35 cellular contexts compared by ENCODE assay signal in genomic region chr11:1425006-1425405, GRCh38. TPM values are rescaled to one million over a fixed set of nuclear protein-coding genes. Genes with fewer than 3 reads are reported as not detected.
DNase-seq lines count a peak whose midpoint lies in the region; ATAC-seq, FAIRE-seq and TF ChIP-seq lines count a peak whose summit lies in the region.
"Had no signal": no experiment of that assay in that cellular context is flagged by ENCODE, and none has a peak within 500 bp of the region (broad histone marks: within the 10 kb centered on the region; RNA-seq: fewer than 3 reads in every experiment).

No MANE protein-coding gene starts in this region.

- H3K79me2 ChIP-seq in HepG2 (ENCODE audit: insufficient read depth, low read length): no peaks in the 10 kb centered on the region

- in situ Hi-C loops in HepG2 (cut with HindIII; ENCODE audit: extremely low pct_ligation_motif_present, low pct_unique_long_range_greater_than_20kb): no loop called here

- H2BK120ac ChIP-seq in neuronal stem cell (ENCODE audit: low read depth, low read length): no peak overlapping the region

- H2AFZ ChIP-seq in HepG2 (ENCODE audit: low read length) (no peak overlapping the region), neuronal stem cell (ENCODE audit: low read length) (no peak overlapping the region)

- H2BK12ac ChIP-seq in neuronal stem cell (ENCODE audit: low read length): no peak overlapping the region

- TF ChIP-seq EP300 in HepG2 (IDR thresholded peaks at IDR 0.05; ENCODE audit: low read depth in 2 of 2, low read length in 2 of 2): no peak
- TF ChIP-seq EP300 in HepG2 (CRISPR knock-in tag; IDR thresholded peaks at IDR 0.05; ENCODE audit: borderline replicate concordance): no peak
- no peak for TF ChIP-seq EP300 in Ishikawa (IDR thresholded peaks at IDR 0.05; ENCODE audit: borderline replicate concordance)

- ATAC-seq in HepG2 (no peak), right lobe of liver (no peak), body of pancreas (no peak)
- ATAC-seq: A549; CD8-positive, alpha-beta T cell had no signal

- H3K4ac ChIP-seq in neuronal stem cell (ENCODE audit: low read length): no peak overlapping the region

- H3K4me3 ChIP-seq in HepG2 (replicated peaks in 1 of 3; ENCODE audit: insufficient read depth in 1 of 3, low read depth in 2 of 3, low read length in 3 of 3) (no peak overlapping the region), right lobe of liver (no peak overlapping the region), BLaER1 (no peak overlapping the region), neuronal stem cell (ENCODE audit: low read length in 2 of 2) (no peak overlapping the region), body of pancreas (no peak overlapping the region)
- H3K4me3 ChIP-seq: A549; BLaER1 treated with 17β-estradiol and CSF1 and Interleukin-3, amounts not matched to agents 10 nM and 100 nM had no signal

- H3K18ac ChIP-seq in neuronal stem cell (ENCODE audit: low read length): no peak overlapping the region

- no peaks in the 10 kb centered on the region for H3K9me3 ChIP-seq in HepG2 (ENCODE audit: low read length)
- no peaks in the 10 kb centered on the region for H3K9me3 ChIP-seq in right lobe of liver
- H3K9me3 ChIP-seq in BLaER1: peaks cover 2% of the 10 kb centered on the region; the same call in 1 of the 2 replicates
- H3K9me3 ChIP-seq in neuronal stem cell (replicated peaks in 1 of 2; ENCODE audit: control insufficient read depth in 2 of 2, insufficient read depth in 1 of 2, low read depth in 1 of 2, low read length in 2 of 2): peaks cover under 1 to 8% of the 10 kb centered on the region in 2 donors
- H3K9me3 ChIP-seq in body of pancreas: no peaks in the 10 kb centered on the region
- H3K9me3 ChIP-seq: BE2C had no signal

- H4K20me1 ChIP-seq in HepG2 (ENCODE audit: insufficient read depth, low read length) (peaks cover 11% of the 10 kb centered on the region; the same call in 1 of the 2 replicates), BLaER1 (peaks cover 14% of the 10 kb centered on the region; the same call in 1 of the 2 replicates)

- no peaks in the 10 kb centered on the region for H3K36me3 ChIP-seq in HepG2 (replicated peaks in 1 of 2; ENCODE audit: control insufficient read depth in 1 of 2, insufficient read depth in 2 of 2, low read length in 2 of 2)
- H3K36me3 ChIP-seq in right lobe of liver: no peaks in the 10 kb centered on the region
- H3K36me3 ChIP-seq in BLaER1: no peaks in the 10 kb centered on the region
- no peaks in the 10 kb centered on the region for H3K36me3 ChIP-seq in neuronal stem cell (replicated peaks in 1 of 2; ENCODE audit: control insufficient read depth in 2 of 2, insufficient read depth in 2 of 2, low read length in 2 of 2)
- no peaks in the 10 kb centered on the region for H3K36me3 ChIP-seq in body of pancreas (replicated peaks in 1 of 2; ENCODE audit: insufficient read depth in 1 of 2, low read depth in 2 of 2)
- H3K36me3 ChIP-seq: BE2C; BLaER1 treated with 17β-estradiol and CSF1 and Interleukin-3, amounts not matched to agents 10 nM and 100 nM had no signal

- H3K27ac ChIP-seq in HepG2 (ENCODE audit: extremely low read length, insufficient read depth, low read length): no peak overlapping the region
- no peak overlapping the region for H3K27ac ChIP-seq in right lobe of liver
- H3K27ac ChIP-seq in BLaER1: no peak overlapping the region
- no peak overlapping the region for H3K27ac ChIP-seq in neuronal stem cell (replicated peaks; ENCODE audit: low read length)
- no peak overlapping the region for H3K27ac ChIP-seq in body of pancreas
- H3K27ac ChIP-seq: 22Rv1; A549; BLaER1 treated with 17β-estradiol and CSF1 and Interleukin-3, amounts not matched to agents 10 nM and 100 nM; C4-2B had no signal

- POLR2A ChIA-PET in HepG2 (lab: Yijun Ruan, JAX): no interaction called here

- WGBS in HepG2 (ENCODE audit: low lambda C conversion rate): no CpG with 5 or more reads among the region's 22 CpGs
- no CpG with 5 or more reads among the region's 22 CpGs for WGBS in right lobe of liver (ENCODE audit: insufficient coverage, low coverage, low lambda C conversion rate, missing lambda C conversion rate)
- no CpG with 5 or more reads among the region's 22 CpGs for WGBS in neuronal stem cell (ENCODE audit: extremely low coverage in 2 of 2, insufficient read length in 2 of 2, insufficient replicate concordance in 1 of 2), 2 donors
- 85 to 90% methylated on average over 2 to 21 of the region's 22 CpGs for WGBS in body of pancreas, 2 donors

- no peak for TF ChIP-seq POLR2A in HepG2 (IDR thresholded peaks at IDR 0.05; ENCODE audit: insufficient read depth in 1 of 2, low read depth in 2 of 2, low read length in 2 of 2)
- TF ChIP-seq POLR2A in right lobe of liver (IDR thresholded peaks at IDR 0.05): no peak
- no peak for TF ChIP-seq POLR2A in body of pancreas (IDR thresholded peaks at IDR 0.05)

- H3K79me1 ChIP-seq in neuronal stem cell (ENCODE audit: low read depth, low read length): peaks cover 52% of the 10 kb centered on the region

- TF ChIP-seq RAD21 in HepG2 (CRISPR knock-in tag; IDR thresholded peaks at IDR 0.05): no peak
- TF ChIP-seq RAD21 in Ishikawa (IDR thresholded peaks at IDR 0.05; ENCODE audit: low read depth): no peak

- H3K4me2 ChIP-seq in HepG2 (ENCODE audit: low read depth, low read length): no peak overlapping the region
- peak overlapping the region; percentile 30 for H3K4me2 ChIP-seq in BLaER1
- no peak overlapping the region for H3K4me2 ChIP-seq in neuronal stem cell (ENCODE audit: insufficient read depth, low read length, poor library complexity, severe bottlenecking)
- H3K4me2 ChIP-seq: A549 had no signal

- no peak overlapping the region for H2BK15ac ChIP-seq in neuronal stem cell (ENCODE audit: low read length)

- peak overlapping the region; percentile 24 for H2BK5ac ChIP-seq in neuronal stem cell (ENCODE audit: low read length)

- H3K27me3 ChIP-seq in HepG2 (ENCODE audit: control insufficient read depth in 1 of 2, insufficient read depth in 2 of 2, low read length in 2 of 2): peaks cover 12 to 24% of the 10 kb centered on the region in 2 experiments; a peak in 4 of 5 replicates
- no peaks in the 10 kb centered on the region for H3K27me3 ChIP-seq in right lobe of liver
- peaks cover 15% of the 10 kb centered on the region; the same call in 1 of the 2 replicates for H3K27me3 ChIP-seq in BLaER1
- H3K27me3 ChIP-seq in neuronal stem cell (ENCODE audit: control insufficient read depth in 3 of 3, insufficient read depth in 3 of 3, low read depth in 1 of 3, low read length in 3 of 3): no peaks in the 10 kb centered on the region
- no peaks in the 10 kb centered on the region for H3K27me3 ChIP-seq in body of pancreas
- H3K27me3 ChIP-seq: BE2C had no signal

- CTCF ChIA-PET in HepG2 (lab: Yijun Ruan, JAX; ENCODE audit: low intra/inter-chr PET ratio, low total read pairs): no interaction called here

- no peak overlapping the region for H3K9ac ChIP-seq in HepG2 (ENCODE audit: insufficient read depth, low read depth, low read length)
- H3K9ac ChIP-seq in BLaER1: no peak overlapping the region
- H3K9ac ChIP-seq in neuronal stem cell (ENCODE audit: low read depth, low read length, poor library complexity): no peak overlapping the region
- H3K9ac ChIP-seq: BLaER1 treated with 17β-estradiol and CSF1 and Interleukin-3, amounts not matched to agents 10 nM and 100 nM had no signal

- no peak for FAIRE-seq in HepG2 (lab: Jason Lieb, UNC)
- FAIRE-seq: A204.1, A549, D721Med had no signal

- no TSS peak for BruUV-seq in HepG2 (replicated peaks; lab: Mats Ljungman, UMichigan)

- H3K4me1 ChIP-seq in HepG2 (ENCODE audit: insufficient read depth, low read length) (no peaks in the 10 kb centered on the region), right lobe of liver (no peaks in the 10 kb centered on the region), BLaER1 (peaks cover 13% of the 10 kb centered on the region), neuronal stem cell (ENCODE audit: control insufficient read depth in 2 of 2, insufficient read depth in 1 of 2, low read depth in 1 of 2, low read length in 2 of 2) (peaks cover 0 to 4% of the 10 kb centered on the region in 2 donors), body of pancreas (peaks cover 33% of the 10 kb centered on the region)
- H3K4me1 ChIP-seq: A549, BE2C, Caco-2 had no signal

- H4K91ac ChIP-seq in neuronal stem cell (ENCODE audit: low read depth, low read length, poor library complexity): no peak overlapping the region

- DNase-seq in HepG2 (ENCODE audit: low spot score): no peak
- DNase-seq in right lobe of liver: no peak
- no peak for DNase-seq in neuronal stem cell (ENCODE audit: low spot score)
- DNase-seq in central memory CD4-positive, alpha-beta T cell: no peak
- no peak for DNase-seq in body of pancreas
- DNase-seq in DMS114 treated with DMSO at 0.1 percent for 48 hours (lab: John Stamatoyannopoulos, UW; ENCODE audit: unreplicated experiment): no peak
- DNase-seq: 8988T; ACHN; AML-193; BE2C; C1 segment of cervical spinal cord; Caco-2; Calu3; CD4-positive, alpha-beta memory T cell; CD4-positive, alpha-beta T cell; CD4-positive, CD25-positive, alpha-beta regulatory T cell; CD8-positive, alpha-beta memory T cell; CD8-positive, alpha-beta T cell; COR-L47; DMS 273 treated with DMSO at 0.1 percent for 48 hours; DMS153; DMS53; DMS79; DMS79 treated with DMSO at 0.1 percent for 48 hours; DND-41; EL had no signal

- intact Hi-C loops in HepG2 (cut with micrococcal nuclease; ENCODE audit: unreplicated experiment) (no loop called here), right lobe of liver (cut with DNase I) (no loop called here), body of pancreas (cut with DNase I) (no loop called here)

- TF ChIP-seq CTCF in HepG2 (CRISPR knock-in tag; IDR thresholded peaks at IDR 0.05): no peak
- TF ChIP-seq CTCF in right lobe of liver (IDR thresholded peaks at IDR 0.05): no peak
- TF ChIP-seq CTCF in body of pancreas (IDR thresholded peaks at IDR 0.05): no peak

- H3K14ac ChIP-seq in neuronal stem cell (ENCODE audit: low read length): peak overlapping the region; percentile 4

- peak overlapping the region; percentile 43 for H3K23ac ChIP-seq in neuronal stem cell (ENCODE audit: low read depth, low read length, poor library complexity)

- peak overlapping the region; percentile 13 for H2AK5ac ChIP-seq in neuronal stem cell (ENCODE audit: low read depth, low read length)

- H4K8ac ChIP-seq in neuronal stem cell (ENCODE audit: low read depth, low read length): no peak overlapping the region

RNA-seq across cellular contexts. Expression of gene BRSK2, which starts 35.3 kb away (rescaled TPM):
- total RNA-seq in HepG2 (2016; rRNA removed; fragmentation: Illumina TruSeq; extraction: Trizol) (0.84 and 1.1 TPM in 2 replicates), right lobe of liver (under 1 TPM in 2 of 6 experiments, not detected in 4; 0.12 to 0.49 TPM), body of pancreas (100 to 1,000 TPM in 1 of 2 donors, 10 to 100 TPM in 1; 67.5 to 113 TPM)
- 0.35 and 0.40 TPM in 2 replicates for total RNA-seq in HepG2 (2016; cell fraction: cytosol; rRNA removed; fragmentation: Illumina TruSeq; extraction: Trizol; ENCODE audit: low read depth)
- 0.19 and 0.93 TPM in 2 replicates for total RNA-seq in HepG2 (2016; cell fraction: insoluble cytoplasmic fraction; rRNA removed; fragmentation: Illumina TruSeq; extraction: Trizol)
- total RNA-seq in HepG2 (2016; cell fraction: membrane; rRNA removed; fragmentation: Illumina TruSeq; extraction: Trizol): 1.1 and 1.3 TPM in 2 replicates
- 1.3 and 1.7 TPM in 2 replicates for total RNA-seq in HepG2 (2016; cell fraction: nucleus; rRNA removed; fragmentation: Illumina TruSeq; extraction: Trizol)
- polyA plus RNA-seq in HepG2 (2011; rRNA removed): 0.74 and 2.3 TPM in 2 replicates
- polyA plus RNA-seq in HepG2 (2011; cell fraction: cytosol; rRNA removed): 0.62 and 0.65 TPM in 2 replicates
- polyA plus RNA-seq in HepG2 (2011; cell fraction: nucleus; rRNA removed): 7.2 and 9.9 TPM in 2 replicates
- 0.54 and 1.4 TPM in 2 replicates for polyA plus RNA-seq in HepG2 (2012)
- polyA plus RNA-seq in HepG2 (2016; cell fraction: cytosol; fragmentation: Illumina TruSeq; extraction: Trizol; ENCODE audit: low read depth): 0.18 and 0.59 TPM in 2 replicates
- polyA plus RNA-seq in HepG2 (2016; cell fraction: insoluble cytoplasmic fraction; fragmentation: Illumina TruSeq; extraction: Trizol; ENCODE audit: low read depth): 0.59 and 0.72 TPM in 2 replicates
- polyA plus RNA-seq in HepG2 (2016; cell fraction: membrane; fragmentation: Illumina TruSeq; extraction: Trizol; ENCODE audit: low read depth): 0.64 and 0.85 TPM in 2 replicates
- polyA plus RNA-seq in HepG2 (2016; cell fraction: nucleus; fragmentation: Illumina TruSeq; extraction: Trizol; ENCODE audit: insufficient read depth, low read depth): 1.8 and 3.3 TPM in 2 replicates
- polyA minus RNA-seq in HepG2 (2011; rRNA and poly(A)+ RNA removed; ENCODE audit: low replicate concordance): 0.62 and 1.2 TPM in 2 replicates
- polyA minus RNA-seq in HepG2 (2011; cell fraction: cytosol; rRNA and poly(A)+ RNA removed): 0.88 and 1.3 TPM in 2 replicates
- 0.90 and 3.0 TPM in 2 replicates for polyA minus RNA-seq in HepG2 (2011; cell fraction: nucleus; rRNA and poly(A)+ RNA removed)
- 24.4 TPM for polyA plus RNA-seq in neuronal stem cell (2013, experiment 1 of 2)
- 23.0 TPM for polyA plus RNA-seq in neuronal stem cell (2013, experiment 2 of 2)
- polyA plus RNA-seq: CD14-positive monocyte had no signal

Comparison
In these comparisons a context has a peak if more than half of its experiments do, and no peak if none do; other contexts are left out.
1. RNA of gene BRSK2, which starts 35.3 kb away (total RNA-seq): 67.5 to 113 TPM in body of pancreas; 0.19 to 1.7 TPM in HepG2 and 0.12 to 0.49 TPM in right lobe of liver; every median in the first group is over 10 times any median in the second.